ENCODE assay signal across 15 cellular contexts in the genomic region with DNA sequence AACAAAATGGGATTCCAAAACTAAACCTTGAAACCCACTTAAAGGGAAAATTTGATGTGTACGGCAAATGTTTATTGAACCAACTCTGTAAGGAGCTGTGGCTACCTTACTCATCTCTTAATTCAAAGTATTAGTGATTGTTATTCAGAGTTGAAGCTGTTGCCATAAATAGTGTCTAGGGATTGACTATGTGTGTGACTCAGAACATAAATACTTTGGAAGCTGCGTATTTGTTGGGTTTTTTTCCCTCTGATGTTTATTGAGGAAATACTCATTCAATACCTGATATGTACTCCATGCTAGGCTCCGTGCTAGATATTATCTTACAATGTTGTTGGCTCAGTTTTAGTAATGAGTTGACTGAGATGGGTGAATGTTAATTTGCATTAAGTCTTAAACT.
DNase-seq lines count a peak whose midpoint lies in the region; ATAC-seq and TF ChIP-seq lines count a peak whose summit lies in the region.
"Had no signal": no experiment of that assay in that cellular context is flagged by ENCODE, and none has a peak within 500 bp of the region (broad histone marks: within the 10 kb centered on the region; RNA-seq: fewer than 3 reads in every experiment).

No MANE protein-coding gene starts in this region.

- in situ Hi-C loops in brain microvascular endothelial cell (cut with HindIII; ENCODE audit: low pct_ligation_motif_present, low sequenced_read_pairs): no loop called here

- no peak overlapping the region for H2BK120ac ChIP-seq in H9 (ENCODE audit: low read depth, low read length, poor library complexity, severe bottlenecking)

- no peaks in the 10 kb centered on the region for H3K79me2 ChIP-seq in H9 (ENCODE audit: insufficient read depth, low read length)

- no peak overlapping the region for H2BK12ac ChIP-seq in H9 (ENCODE audit: insufficient read length, low read depth, low read length)

- ATAC-seq in GM21367 (IDR thresholded peaks at IDR 0.05; ENCODE audit: unreplicated experiment): no peak
- ATAC-seq: K562 had no signal

- peaks cover 18 to 19% of the 10 kb centered on the region in 2 experiments for H3K4me1 Mint-ChIP-seq in H9
- H3K4me1 Mint-ChIP-seq: naive B cell had no signal

- H3K56ac ChIP-seq in H9 (ENCODE audit: insufficient read length, low read depth, low read length): no peak overlapping the region

- H3K18ac ChIP-seq in H9 (ENCODE audit: insufficient read length, low read depth, low read length): no peak overlapping the region

- WGBS in mesodermal cell (ENCODE audit: insufficient coverage in 2 of 2), 2 experiments: 100% methylated on average over 1 of the region's 3 CpGs; no CpG with 5 or more reads in 1 of the 2 experiments
- no CpG with 5 or more reads among the region's 3 CpGs for WGBS in H9 (ENCODE audit: extremely low coverage, insufficient read length, low lambda C conversion rate)

- H3K9me3 Mint-ChIP-seq in H9: no peaks in the 10 kb centered on the region
- H3K9me3 Mint-ChIP-seq: naive B cell had no signal

- no peak overlapping the region for H3K23ac ChIP-seq in H9 (ENCODE audit: insufficient read length, low read depth, low read length)

- H3K36me3 Mint-ChIP-seq in H9 (ENCODE audit: insufficient read depth in 1 of 3, low read depth in 3 of 3): no peaks in the 10 kb centered on the region

- no peaks in the 10 kb centered on the region for H3K27me3 ChIP-seq in brain microvascular endothelial cell (replicated peaks)
- H3K27me3 ChIP-seq in H9 (ENCODE audit: insufficient read depth, low read length): no peaks in the 10 kb centered on the region
- H3K27me3 ChIP-seq: heart right ventricle, tibial artery had no signal

- peak overlapping the region; percentile 61 for H3K27ac ChIP-seq in brain microvascular endothelial cell
- peak overlapping the region; percentile 0 for H3K27ac ChIP-seq in mesodermal cell (ENCODE audit: low read depth, low read length, severe bottlenecking)
- no peak overlapping the region for H3K27ac ChIP-seq in H9 (ENCODE audit: insufficient read length, low read depth, low read length)
- H3K27ac ChIP-seq: heart right ventricle, tibial artery had no signal

- no peaks in the 10 kb centered on the region for H3K79me1 ChIP-seq in H9 (ENCODE audit: insufficient read depth, low read depth, low read length, poor library complexity, severe bottlenecking)

- H3K27me3 Mint-ChIP-seq in H9 (ENCODE audit: low read depth): no peaks in the 10 kb centered on the region
- H3K27me3 Mint-ChIP-seq: naive B cell had no signal

- no peak overlapping the region for H4K8ac ChIP-seq in H9 (replicated peaks; ENCODE audit: insufficient read length, low read depth, low read length)

- TF ChIP-seq CTCF in AG10803 (conservative IDR thresholded peaks at IDR 0.05; ENCODE audit: low read length): no peak
- no peak for TF ChIP-seq CTCF in brain microvascular endothelial cell (IDR thresholded peaks at IDR 0.05; ENCODE audit: low read depth, low read length, missing control alignments)
- TF ChIP-seq CTCF in H9 (conservative IDR thresholded peaks at IDR 0.05): no peak

- H3K9me3 ChIP-seq in mesodermal cell (ENCODE audit: control insufficient read depth, low read length) (no peaks in the 10 kb centered on the region), H9 (ENCODE audit: control insufficient read depth, low read depth, low read length) (no peaks in the 10 kb centered on the region)
- H3K9me3 ChIP-seq: heart right ventricle, tibial artery had no signal

- DNase-seq in AG10803 (ENCODE audit: low read depth) (peak; percentile 86), HS-27A (ENCODE audit: low read depth) (peak; percentile 57), brain microvascular endothelial cell (peak; percentile 65), H9 (no peak), NCI-H524 (lab: John Stamatoyannopoulos, UW) (no peak)
- no peak for DNase-seq in central memory CD4-positive, alpha-beta T cell
- DNase-seq: DND-41; heart right ventricle; naive B cell; stimulated activated CD4-positive, alpha-beta T cell treated with anti-CD3 and anti-CD28 coated beads, Interleukin-2, amount 100 ng/mL, for 48 hours; T-helper 9 cell; tibial artery had no signal

- no peak overlapping the region for H3K4me3 Mint-ChIP-seq in H9
- H3K4me3 Mint-ChIP-seq: naive B cell had no signal

- H3K36me3 ChIP-seq in brain microvascular endothelial cell (replicated peaks) (no peaks in the 10 kb centered on the region), mesodermal cell (ENCODE audit: control insufficient read depth, insufficient read depth, low read length) (peaks cover 9% of the 10 kb centered on the region)

- H4K91ac ChIP-seq in H9 (ENCODE audit: insufficient read length, low read depth, low read length): no peak overlapping the region

- H2BK5ac ChIP-seq in H9 (ENCODE audit: insufficient read length, low read length): no peak overlapping the region

- no peak overlapping the region for H3K4me3 ChIP-seq in AG10803 (ENCODE audit: low read length)
- H3K4me3 ChIP-seq in brain microvascular endothelial cell (ENCODE audit: low read depth, low read length): no peak overlapping the region
- no peak overlapping the region for H3K4me3 ChIP-seq in mesodermal cell (ENCODE audit: extremely low read depth, insufficient read depth, low read length, poor library complexity, severe bottlenecking)
- H3K4me3 ChIP-seq: heart right ventricle, K562, tibial artery had no signal

- H3K27ac Mint-ChIP-seq in H9: peak overlapping the region in 1 of 3 experiments; percentile 46; a peak in 2 of 7 replicates

- H3K23me2 ChIP-seq in H9 (ENCODE audit: insufficient read length, low read depth, low read length, poor library complexity, severe bottlenecking): no peaks in the 10 kb centered on the region

- no peak overlapping the region for H2AFZ ChIP-seq in H9 (ENCODE audit: low read length)

- H3K4me1 ChIP-seq in mesodermal cell (ENCODE audit: control insufficient read depth, insufficient read depth, low read length, poor library complexity, severe bottlenecking) (peaks cover 5% of the 10 kb centered on the region), H9 (ENCODE audit: insufficient read depth, low read length) (no peaks in the 10 kb centered on the region)

- no peak overlapping the region for H2BK20ac ChIP-seq in H9 (ENCODE audit: low read depth, low read length, poor library complexity, severe bottlenecking)

- no peak overlapping the region for H2BK15ac ChIP-seq in H9 (ENCODE audit: low read depth, low read length)

- H3K4ac ChIP-seq in H9 (ENCODE audit: low read depth, low read length): no peak overlapping the region

- H3T11ph ChIP-seq in H9 (ENCODE audit: low read length): no peak overlapping the region

- no peak overlapping the region for H4K5ac ChIP-seq in H9 (ENCODE audit: insufficient read length, low read depth, low read length)

- no peak overlapping the region for H3K14ac ChIP-seq in H9 (ENCODE audit: insufficient read depth, low read length)

- no peak overlapping the region for H3K4me2 ChIP-seq in H9 (ENCODE audit: insufficient read depth, insufficient read length, low read length)

- no peak overlapping the region for H2AK5ac ChIP-seq in H9 (ENCODE audit: insufficient read length, low read length)

- no peaks in the 10 kb centered on the region for H4K20me1 ChIP-seq in H9 (ENCODE audit: control insufficient read depth, insufficient read depth, insufficient read length)

- H3K9ac ChIP-seq in H9 (ENCODE audit: extremely low read depth, insufficient read length, low read length): no peak overlapping the region

Comparison
In these comparisons a context has a peak if more than half of its experiments do, and no peak if none do; other contexts are left out.
1. DNase-seq: peak in AG10803 (single experiment), HS-27A (single experiment) and brain microvascular endothelial cell (single experiment); none in H9 (single experiment), central memory CD4-positive, alpha-beta T cell (single experiment) and NCI-H524 (0 of 2).